Comparison of ENCODE assay signal across 2 cellular contexts in the genomic region with DNA sequence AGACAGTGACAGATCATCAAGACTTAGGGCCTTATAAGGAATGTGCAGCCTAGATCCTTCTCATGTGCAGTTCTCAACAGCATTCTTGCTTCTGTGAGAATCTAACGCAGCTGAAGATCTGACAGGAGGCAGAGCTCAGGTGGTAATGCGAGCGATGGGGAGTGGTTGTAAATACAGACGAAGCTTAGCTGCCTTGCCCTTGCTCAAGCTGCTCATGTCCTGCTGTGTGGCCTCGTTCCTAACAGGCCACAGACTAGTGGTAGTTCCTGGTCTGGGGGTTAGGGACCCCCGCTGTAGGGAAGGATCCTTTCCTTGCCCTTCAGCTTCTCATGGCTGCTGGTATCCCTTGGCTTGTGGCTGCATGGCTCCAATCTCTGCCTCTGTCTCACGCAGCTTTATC.
TF ChIP-seq lines count a peak whose summit lies in the region.

No MANE protein-coding gene starts in this region.

TF ChIP-seq in HEK293, 187 proteins besides CTCF, POLR2A, EP300 and RAD21 (continued from another document):
- TF ChIP-seq ZNF2 (tag by site-specific recombination; IDR thresholded peaks at IDR 0.05): no peak

TF ChIP-seq in H1, 55 proteins besides CTCF, POLR2A, EP300 and RAD21:
- TF ChIP-seq HDAC2 (IDR thresholded peaks at IDR 0.05; ENCODE audit: borderline replicate concordance in 1 of 2, low read depth in 2 of 2, low read length in 2 of 2) (no peak), TCF12 (IDR thresholded peaks at IDR 0.05; ENCODE audit: low read depth, low read length) (0 out of 2 replicates have a peak, but pooled peaks have one; percentile 62), SUZ12 (IDR thresholded peaks at IDR 0.05; ENCODE audit: low read length) (0 out of 2 replicates have a peak, but pooled peaks have one; percentile 9), TBP (IDR thresholded peaks at IDR 0.05; ENCODE audit: low read depth, low read length) (no peak), BACH1 (IDR thresholded peaks at IDR 0.05; ENCODE audit: low read length) (no peak), POLR2AphosphoS5 (IDR thresholded peaks at IDR 0.05; ENCODE audit: low read depth, low read length) (peak; percentile 62; the same call in 1 of the 2 replicates)
- TF ChIP-seq, protein P1, sequence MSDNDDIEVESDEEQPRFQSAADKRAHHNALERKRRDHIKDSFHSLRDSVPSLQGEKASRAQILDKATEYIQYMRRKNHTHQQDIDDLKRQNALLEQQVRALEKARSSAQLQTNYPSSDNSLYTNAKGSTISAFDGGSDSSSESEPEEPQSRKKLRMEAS (IDR thresholded peaks at IDR 0.05): 0 out of 2 replicates have a peak, but pooled peaks have one; percentile 18
